ENCODE assay signal across 8 cellular contexts in genomic region chr22:28112548-28113043, GRCh38.
A peak's percentile ranks its signal among the peaks of the same experiment; 100 is the strongest.
DNase-seq lines count a peak whose midpoint lies in the region; ATAC-seq and FAIRE-seq lines count a peak whose summit lies in the region.

No MANE protein-coding gene starts in this region.

- H3K27me3 Mint-ChIP-seq in activated CD4-positive, alpha-beta T cell treated with anti-CD3 and anti-CD28 coated beads for 36 hours: no peaks in the 10 kb centered on the region

- no peak for ATAC-seq in activated CD4-positive, alpha-beta T cell treated with anti-CD3 and anti-CD28 coated beads for 36 hours
- no peak for ATAC-seq in GM18858 (IDR thresholded peaks at IDR 0.05; ENCODE audit: unreplicated experiment)

- no peaks in the 10 kb centered on the region for H3K36me3 ChIP-seq in ectodermal cell (ENCODE audit: control insufficient read depth, insufficient read depth, low read length)

- no peaks in the 10 kb centered on the region for H3K9me3 Mint-ChIP-seq in activated CD4-positive, alpha-beta T cell treated with anti-CD3 and anti-CD28 coated beads for 36 hours (ENCODE audit: low read depth)

- H3K36me3 Mint-ChIP-seq in activated CD4-positive, alpha-beta T cell treated with anti-CD3 and anti-CD28 coated beads for 36 hours (ENCODE audit: low read depth): no peaks in the 10 kb centered on the region

- 7 to 12% methylated on average over 9 of the region's 9 CpGs for WGBS in ectodermal cell, 2 experiments

- peaks cover 33% of the 10 kb centered on the region for H3K4me1 ChIP-seq in ectodermal cell (ENCODE audit: control insufficient read depth, insufficient read depth, low read length)

- no peaks in the 10 kb centered on the region for H3K4me1 Mint-ChIP-seq in activated CD4-positive, alpha-beta T cell treated with anti-CD3 and anti-CD28 coated beads for 36 hours

- peak overlapping the region; percentile 86 for H3K27ac ChIP-seq in ectodermal cell (ENCODE audit: insufficient read depth, low read depth, low read length, poor library complexity, severe bottlenecking)

- H3K4me3 ChIP-seq in ectodermal cell (ENCODE audit: insufficient read depth, low read depth, low read length): no peak overlapping the region

- in situ Hi-C loops in G401 (cut with HindIII; ENCODE audit: low sequenced_read_pairs): no loop called here

- H3K9me3 ChIP-seq in ectodermal cell (ENCODE audit: control insufficient read depth, low read length): no peaks in the 10 kb centered on the region

- H3K27me3 ChIP-seq in ectodermal cell (ENCODE audit: control insufficient read depth, insufficient read depth, low read length, poor library complexity, severe bottlenecking): no peaks in the 10 kb centered on the region

- peak; percentile 51 for DNase-seq in G401 (ENCODE audit: low spot score)
- DNase-seq in NCI-H460 (ENCODE audit: extremely low read depth, low read depth): peak; percentile 7
- DNase-seq in mucosa of gallbladder (ENCODE audit: low spot score): peak; percentile 25
- no peak for DNase-seq in GM19239 (ENCODE audit: insufficient read length, low spot score)
- DNase-seq in activated CD4-positive, alpha-beta T cell treated with anti-CD3 and anti-CD28 coated beads for 36 hours: no peak
- DNase-seq in amniotic stem cell (lab: John Stamatoyannopoulos, UW): no peak

- H3K27ac Mint-ChIP-seq in activated CD4-positive, alpha-beta T cell treated with anti-CD3 and anti-CD28 coated beads for 36 hours: no peak overlapping the region

- CTCF ChIA-PET in activated CD4-positive, alpha-beta T cell treated with anti-CD3 and anti-CD28 coated beads for 36 hours (lab: Charles Lee): interaction anchor here (0.6 to 0.7 kb wide), 2 partner anchors 11 to 32 kb away, joined by 3 to 5 read pairs; no protein-coding TSS in a partner anchor

- POLR2A ChIA-PET in activated CD4-positive, alpha-beta T cell treated with anti-CD3 and anti-CD28 coated beads for 36 hours (lab: Charles Lee): interaction anchor here (0.6 kb wide), 1 partner anchor 132 kb away, joined by 4 read pairs; no protein-coding TSS in a partner anchor

- no peak for FAIRE-seq in GM19239 (lab: Jason Lieb, UNC)

- intact Hi-C loops in activated CD4-positive, alpha-beta T cell treated with anti-CD3 and anti-CD28 coated beads for 36 hours (cut with DNase I, micrococcal nuclease): no loop called here

- H3K4me3 Mint-ChIP-seq in activated CD4-positive, alpha-beta T cell treated with anti-CD3 and anti-CD28 coated beads for 36 hours: no peak overlapping the region

Comparison
In these comparisons a context has a peak if more than half of its experiments do, and no peak if none do; other contexts are left out.
1. DNase-seq: peak in G401 (single experiment), NCI-H460 (single experiment) and mucosa of gallbladder (single experiment); none in GM19239 (single experiment), activated CD4-positive, alpha-beta T cell treated with anti-CD3 and anti-CD28 coated beads for 36 hours (single experiment) and amniotic stem cell (single experiment).